ENCODE assay signal across 9 cellular contexts in genomic region chr1:92482404-92482664, GRCh38. TPM values are rescaled to one million over a fixed set of nuclear protein-coding genes. Genes with fewer than 3 reads are reported as not detected.
DNase-seq lines count a peak whose midpoint lies in the region; ATAC-seq and TF ChIP-seq lines count a peak whose summit lies in the region.
"Had no signal": no experiment of that assay in that cellular context is flagged by ENCODE, and none has a peak within 500 bp of the region (broad histone marks: within the 10 kb centered on the region; RNA-seq: fewer than 3 reads in every experiment).

No MANE protein-coding gene starts in this region.

- 0 to 2% methylated on average over 14 to 15 of the region's 15 CpGs for WGBS in aorta, 2 donors

- no peak for TF ChIP-seq CTCF in coronary artery (IDR thresholded peaks at IDR 0.05)

- no peaks in the 10 kb centered on the region for H3K27me3 Mint-ChIP-seq in stimulated activated naive CD8-positive, alpha-beta T cell treated with anti-CD3 and anti-CD28 coated beads, Interleukin-15, Interleukin-2, amounts not matched to agents 100 ng/mL and 50 ng/mL, for 24 hours

- H3K9me3 ChIP-seq in aorta (ENCODE audit: control insufficient read depth, low read length): no peaks in the 10 kb centered on the region

- H3K4me3 ChIP-seq in coronary artery: peak overlapping the region; percentile 72
- peak overlapping the region; percentile 6 to 31 for H3K4me3 ChIP-seq in aorta (ENCODE audit: low read length in 2 of 2)

- peaks cover 50% of the 10 kb centered on the region for H3K4me1 Mint-ChIP-seq in stimulated activated naive CD8-positive, alpha-beta T cell treated with anti-CD3 and anti-CD28 coated beads, Interleukin-15, Interleukin-2, amounts not matched to agents 100 ng/mL and 50 ng/mL, for 24 hours (ENCODE audit: low read depth)

- no peaks in the 10 kb centered on the region for H3K36me3 ChIP-seq in aorta (ENCODE audit: control insufficient read depth in 1 of 2, insufficient read depth in 2 of 2, low read length in 1 of 2)

- peak overlapping the region; percentile 96 for H3K27ac Mint-ChIP-seq in stimulated activated naive CD8-positive, alpha-beta T cell treated with anti-CD3 and anti-CD28 coated beads, Interleukin-15, Interleukin-2, amounts not matched to agents 100 ng/mL and 50 ng/mL, for 24 hours

- no peaks in the 10 kb centered on the region for H3K9me3 Mint-ChIP-seq in stimulated activated naive CD8-positive, alpha-beta T cell treated with anti-CD3 and anti-CD28 coated beads, Interleukin-15, Interleukin-2, amounts not matched to agents 100 ng/mL and 50 ng/mL, for 24 hours

- H3K27ac ChIP-seq in coronary artery: no peak overlapping the region
- H3K27ac ChIP-seq in aorta (ENCODE audit: low read depth in 1 of 2, low read length in 2 of 2): no peak overlapping the region

- peaks cover 0 to 2% of the 10 kb centered on the region in 2 donors for H3K27me3 ChIP-seq in aorta (ENCODE audit: control insufficient read depth in 1 of 2, insufficient read depth in 2 of 2, low read length in 1 of 2)

- no peak for DNase-seq in stimulated activated naive CD8-positive, alpha-beta T cell treated with anti-CD3 and anti-CD28 coated beads, Interleukin-15, Interleukin-2, amounts not matched to agents 100 U/mL and 50 U/mL, for 24 hours
- DNase-seq in coronary artery (ENCODE audit: low spot score): no peak
- peak; percentile 31 for DNase-seq in myocyte (ENCODE audit: low read depth)
- DNase-seq in aorta: no peak
- no peak for DNase-seq in HPDE6-E6E7 (ENCODE audit: extremely low spot score)
- DNase-seq in DMS153 (lab: John Stamatoyannopoulos, UW): no peak
- DNase-seq: effector CD8-positive, alpha-beta T cell had no signal

- intact Hi-C loops in aorta (cut with DNase I): no loop called here

- no peaks in the 10 kb centered on the region for H3K4me1 ChIP-seq in aorta (ENCODE audit: control insufficient read depth in 1 of 2, insufficient read depth in 2 of 2, low read length in 2 of 2)

- H3K36me3 Mint-ChIP-seq in stimulated activated naive CD8-positive, alpha-beta T cell treated with anti-CD3 and anti-CD28 coated beads, Interleukin-15, Interleukin-2, amounts not matched to agents 100 ng/mL and 50 ng/mL, for 24 hours (ENCODE audit: low read depth): peaks cover 60% of the 10 kb centered on the region

- peak overlapping the region; percentile 96 for H3K4me3 Mint-ChIP-seq in stimulated activated naive CD8-positive, alpha-beta T cell treated with anti-CD3 and anti-CD28 coated beads, Interleukin-15, Interleukin-2, amounts not matched to agents 100 ng/mL and 50 ng/mL, for 24 hours

- ATAC-seq in stimulated activated naive CD8-positive, alpha-beta T cell treated with anti-CD3 and anti-CD28 coated beads, Interleukin-15, Interleukin-2, amounts not matched to agents 100 U/mL and 50 U/mL, for 24 hours: no peak
- ATAC-seq in aorta (ENCODE audit: low FRiP score) (no peak), HG03442 (IDR thresholded peaks at IDR 0.05; ENCODE audit: unreplicated experiment) (no peak)

RNA-seq across cellular contexts. Expression of gene GFI1, which starts 4.4 kb away (rescaled TPM):
- 0.10 and 0.29 TPM in 2 replicates for total RNA-seq in myocyte
- polyA plus RNA-seq in myocyte (2012): 0.06 TPM
- 1 to 10 TPM; 1.1 to 1.9 TPM for total RNA-seq in aorta
- polyA plus RNA-seq in aorta: under 1 TPM; 0.13 to 0.67 TPM
